In the genomic region with DNA sequence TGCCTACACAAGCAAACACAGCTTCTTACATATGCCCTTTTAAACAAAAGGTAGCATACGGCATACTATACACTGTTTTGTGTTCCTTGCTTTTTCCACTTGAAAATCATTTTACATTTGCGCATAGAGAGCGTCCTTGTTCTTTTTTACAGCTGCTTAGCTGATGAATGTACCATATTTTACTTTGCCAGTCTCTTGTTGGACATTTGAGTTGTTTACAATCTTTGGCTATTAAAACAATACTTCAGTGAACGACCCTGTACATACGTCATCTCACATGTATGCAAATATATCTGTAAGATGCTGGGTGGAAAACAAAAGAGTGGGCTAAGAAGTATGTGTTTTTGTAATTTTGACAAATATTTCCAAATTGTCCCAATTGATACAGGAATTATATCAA, we compare ENCODE assay signal across 27 cellular contexts.
"Had no signal": no experiment of that assay in that cellular context is flagged by ENCODE, and none has a peak within 500 bp of the region (broad histone marks: within the 10 kb centered on the region; RNA-seq: fewer than 3 reads in every experiment).

No MANE protein-coding gene starts in this region.

- DNase-seq: activated CD4-positive, alpha-beta memory T cell treated with anti-CD3 and anti-CD28 coated beads, Interleukin-2, amount 10 ng/mL, durations not matched to agents 7 days and 5 days; activated CD4-positive, alpha-beta T cell treated with anti-CD3 and anti-CD28 coated beads for 36 hours; activated CD4-positive, alpha-beta T cell treated with anti-CD3 and anti-CD28 coated beads, Interleukin-2, amount 50 U/mL, for 1 hour; activated gamma-delta T cell treated with Interleukin-2 at 50 U/mL for 16 hours; activated naive CD4-positive, alpha-beta T cell treated with anti-CD3 and anti-CD28 coated beads, Interleukin-2, amount 10 ng/mL, durations not matched to agents 7 days and 5 days; activated naive CD8-positive, alpha-beta T cell treated with anti-CD3 and anti-CD28 coated beads for 36 hours; activated T-cell treated with anti-CD3 and anti-CD28 coated beads for 4 hours; activated T-cell treated with anti-CD3 and anti-CD28 coated beads, Interleukin-2, amount 50 U/mL, for 48 hours; anterior cingulate cortex; body of pancreas; MG63; MV-4-11; NCI-H1092 treated with DMSO at 0.1 percent for 48 hours; NCI-H1417 treated with DMSO at 0.1 percent for 48 hours; NCI-H1694; NCI-H2029; NCI-H2107; NCI-H510A treated with DMSO at 0.1 percent for 48 hours; NCI-H69; Peyer's patch; Right ventricle myocardium superior; SJCRH30; SK-N-SH; T-helper 1 cell had no signal

- H3K27ac ChIP-seq: body of pancreas, Peyer's patch, RWPE1, SJCRH30, VCaP had no signal

- ATAC-seq: activated CD4-positive, alpha-beta T cell treated with anti-CD3 and anti-CD28 coated beads for 36 hours; activated T-helper 17 cell treated with anti-CD3 and anti-CD28 coated beads, Interleukin-2, amount 50 U/mL, for 72 hours; body of pancreas had no signal

- H3K27me3 ChIP-seq: body of pancreas, MG63, Peyer's patch, SJCRH30 had no signal
